16 cellular contexts compared by ENCODE assay signal in the genomic region with DNA sequence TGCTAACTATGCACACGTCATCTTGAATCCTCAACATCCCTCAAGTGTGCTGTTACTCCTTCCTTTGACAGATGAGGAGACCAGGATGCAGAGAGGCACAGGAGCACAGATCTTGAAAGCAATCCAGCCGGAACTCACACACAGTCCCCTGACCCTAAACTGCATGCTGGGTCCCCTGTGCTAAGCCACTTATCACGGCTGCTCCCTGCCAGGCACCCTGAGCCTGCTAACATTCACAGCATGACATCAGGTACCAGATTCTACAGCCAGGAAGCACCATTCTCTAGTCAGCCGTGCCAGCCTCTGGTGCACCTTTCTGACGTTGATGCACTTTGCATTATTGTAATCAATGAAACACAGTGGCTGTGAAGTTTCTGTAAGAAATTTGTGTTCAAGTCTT.
DNase-seq lines count a peak whose midpoint lies in the region; ATAC-seq lines count a peak whose summit lies in the region.
"Had no signal": no experiment of that assay in that cellular context is flagged by ENCODE, and none has a peak within 500 bp of the region (broad histone marks: within the 10 kb centered on the region; RNA-seq: fewer than 3 reads in every experiment).

No MANE protein-coding gene starts in this region.

- no peak for ATAC-seq in activated CD4-positive, CD25-positive, alpha-beta regulatory T cell treated with anti-CD3 and anti-CD28 coated beads, Interleukin-2, amount 50 U/mL, for 24 hours
- ATAC-seq: CD8-positive, alpha-beta T cell; GM12878 had no signal

- DNase-seq in activated effector memory CD4-positive, alpha-beta T cell treated with anti-CD3 and anti-CD28 coated beads, Interleukin-2, amount 50 U/mL, for 16 hours: peak; percentile 45
- DNase-seq in activated effector memory CD4-positive, alpha-beta T cell treated with Interleukin-2 at 50 U/mL for 16 hours: no peak
- DNase-seq in mesenteric fat pad (ENCODE audit: low spot score): peak; percentile 26
- DNase-seq in ureter (ENCODE audit: low spot score): peak; percentile 8
- DNase-seq in NK-92 (lab: John Stamatoyannopoulos, UW; ENCODE audit: unreplicated experiment): no peak
- no peak for DNase-seq in DMS153 treated with DMSO at 0.1 percent for 48 hours (lab: John Stamatoyannopoulos, UW; ENCODE audit: unreplicated experiment)
- DNase-seq: Caco-2; CD4-positive, CD25-positive, alpha-beta regulatory T cell; CD8-positive, alpha-beta T cell; DMS153; DMS79; EL; GDM1; GOT3 had no signal

Comparison
In these comparisons a context has a peak if more than half of its experiments do, and no peak if none do; other contexts are left out.
1. DNase-seq: peak in activated effector memory CD4-positive, alpha-beta T cell treated with anti-CD3 and anti-CD28 coated beads, Interleukin-2, amount 50 U/mL, for 16 hours (single experiment), mesenteric fat pad (single experiment) and ureter (single experiment); none in activated effector memory CD4-positive, alpha-beta T cell treated with Interleukin-2 at 50 U/mL for 16 hours (single experiment), NK-92 (single experiment) and DMS153 treated with DMSO at 0.1 percent for 48 hours (single experiment).